In genomic region chr11:43576834-43577521, GRCh38 we compare ENCODE assay signal across 10 cellular contexts.
DNase-seq lines count a peak whose midpoint lies in the region; ATAC-seq, FAIRE-seq and TF ChIP-seq lines count a peak whose summit lies in the region.
"Had no signal": no experiment of that assay in that cellular context is flagged by ENCODE, and none has a peak within 500 bp of the region (broad histone marks: within the 10 kb centered on the region; RNA-seq: fewer than 3 reads in every experiment).

No MANE protein-coding gene starts in this region.

- H3K27me3 ChIP-seq in Panc1 (ENCODE audit: control insufficient read depth, insufficient read depth, low read length) (peaks cover 75% of the 10 kb centered on the region), rectal smooth muscle tissue (ENCODE audit: control insufficient read depth, insufficient read depth, low read length) (peaks cover 49% of the 10 kb centered on the region)

- H3K4me3 Mint-ChIP-seq in activated T-cell treated with anti-CD3 and anti-CD28 coated beads, Interleukin-2, amount 50 U/mL, for 4 hours = no peak overlapping the region

- peaks cover 93% of the 10 kb centered on the region for H3K27me3 Mint-ChIP-seq in activated T-cell treated with anti-CD3 and anti-CD28 coated beads, Interleukin-2, amount 50 U/mL, for 4 hours (ENCODE audit: low read depth)

- H3K4me2 ChIP-seq in A549 = peak overlapping the region; percentile 58

- no peak overlapping the region for H3K9ac ChIP-seq in rectal smooth muscle tissue (ENCODE audit: low read length)

- intact Hi-C loops in Panc1 (cut with micrococcal nuclease; ENCODE audit: unreplicated experiment) = loop anchor here (5.0 kb wide), 1 partner anchor 235 kb away; no protein-coding TSS in a partner anchor

- POLR2A ChIA-PET in A549 (lab: Yijun Ruan, JAX) (interaction anchor here (0.6 kb wide), 1 partner anchor 103 kb away, joined by 3 read pairs; the partner anchor contains the start of gene HSD17B12), Panc1 (lab: Charles Lee) (no interaction called here)

- H3K4me1 Mint-ChIP-seq in activated T-cell treated with anti-CD3 and anti-CD28 coated beads, Interleukin-2, amount 50 U/mL, for 4 hours (ENCODE audit: low read depth) = peaks cover 38% of the 10 kb centered on the region

- no peak for TF ChIP-seq RAD21 in A549 (conservative IDR thresholded peaks at IDR 0.05 in 1 of 2, IDR thresholded peaks at IDR 0.05 in 1 of 2)

- TF ChIP-seq CTCF in A549 (IDR thresholded peaks at IDR 0.05) (no peak), Panc1 (IDR thresholded peaks at IDR 0.05) (peak; percentile 46), fibroblast of pulmonary artery (IDR thresholded peaks at IDR 0.05; ENCODE audit: low read length, missing control alignments) (peak; percentile 35)

- in situ Hi-C loops in Panc1 (cut with HindIII; ENCODE audit: low pct_unique_long_range_greater_than_20kb, low sequenced_read_pairs) = no loop called here

- FAIRE-seq in A549 (lab: Jason Lieb, UNC) = no peak

- H3K27ac ChIP-seq in A549 = no peak overlapping the region
- H3K27ac ChIP-seq in Panc1 (ENCODE audit: low read length) = no peak overlapping the region
- H3K27ac ChIP-seq in rectal smooth muscle tissue (ENCODE audit: low read depth, low read length) = no peak overlapping the region
- H3K27ac ChIP-seq: epithelial cell of prostate, tibial nerve had no signal

- peak in 1 of 2 experiments; percentile 42; a peak in 3 of 6 replicates for ATAC-seq in A549
- ATAC-seq in Panc1 = no peak
- ATAC-seq in HG03571 (IDR thresholded peaks at IDR 0.05; ENCODE audit: unreplicated experiment) = no peak
- no peak for ATAC-seq in activated T-cell treated with anti-CD3 and anti-CD28 coated beads, Interleukin-2, amount 50 U/mL, for 4 hours

- peak; percentile 62 to 66 for DNase-seq in A549 (ENCODE audit: low read depth in 1 of 2, low spot score in 1 of 2)
- DNase-seq in ELF-1 (ENCODE audit: low read depth, low spot score) = peak; percentile 90
- DNase-seq in Panc1 (ENCODE audit: low read depth, low spot score) = no peak
- DNase-seq in fibroblast of pulmonary artery (ENCODE audit: low read depth) = peak; percentile 62
- no peak for DNase-seq in NCI-H510A (lab: John Stamatoyannopoulos, UW)
- no peak for DNase-seq in activated T-cell treated with anti-CD3 and anti-CD28 coated beads, Interleukin-2, amount 50 U/mL, for 4 hours

- H3K36me3 ChIP-seq in Panc1 (ENCODE audit: control insufficient read depth, insufficient read depth, low read length) = no peaks in the 10 kb centered on the region
- no peaks in the 10 kb centered on the region for H3K36me3 ChIP-seq in rectal smooth muscle tissue (ENCODE audit: control insufficient read depth, insufficient read depth, low read length)
- H3K36me3 ChIP-seq: tibial nerve had no signal

- TF ChIP-seq POLR2A in A549 (IDR thresholded peaks at IDR 0.05; ENCODE audit: low read length) = no peak

- CTCF ChIA-PET in A549 (lab: Yijun Ruan, JAX) (interaction anchor here (0.7 to 5.1 kb wide), 8 partner anchors 10 to 274 kb away, joined by 3 to 47 read pairs (median 3); no protein-coding TSS in a partner anchor), Panc1 (lab: Charles Lee) (no interaction called here)

- H3K4me3 ChIP-seq in A549 (peak overlapping the region; percentile 16; the same call in 2 of the 3 replicates), Panc1 (ENCODE audit: low read depth in 2 of 2, low read length in 2 of 2) (peak overlapping the region in 1 of 2 experiments; percentile 26; a peak in 2 of 4 replicates), fibroblast of pulmonary artery (replicated peaks; ENCODE audit: low read depth, low read length) (no peak overlapping the region), rectal smooth muscle tissue (ENCODE audit: low read length) (peak overlapping the region; percentile 25)

- H3K9me3 ChIP-seq in A549 (no peaks in the 10 kb centered on the region), Panc1 (ENCODE audit: control insufficient read depth, insufficient read depth, low read depth, low read length) (no peaks in the 10 kb centered on the region)
- H3K9me3 ChIP-seq: tibial nerve had no signal

- WGBS in A549 (ENCODE audit: missing lambda C conversion rate) = 6% methylated on average over 33 of the region's 33 CpGs

- TF ChIP-seq EP300 in A549 (IDR thresholded peaks at IDR 0.05) = no peak

- no TSS peak for BruUV-seq in Panc1 (replicated peaks; lab: Mats Ljungman, UMichigan)

- H3K9me3 Mint-ChIP-seq in activated T-cell treated with anti-CD3 and anti-CD28 coated beads, Interleukin-2, amount 50 U/mL, for 4 hours = no peaks in the 10 kb centered on the region

- no peaks in the 10 kb centered on the region for H3K36me3 Mint-ChIP-seq in activated T-cell treated with anti-CD3 and anti-CD28 coated beads, Interleukin-2, amount 50 U/mL, for 4 hours (ENCODE audit: insufficient read depth)

- peaks cover 39% of the 10 kb centered on the region; the same call in 2 of the 3 replicates for H3K4me1 ChIP-seq in A549
- peaks cover 34% of the 10 kb centered on the region for H3K4me1 ChIP-seq in Panc1 (ENCODE audit: control insufficient read depth, insufficient read depth, low read length)
- H3K4me1 ChIP-seq in rectal smooth muscle tissue (ENCODE audit: control insufficient read depth, insufficient read depth, low read length) = no peaks in the 10 kb centered on the region

TF ChIP-seq in A549, 52 proteins besides CTCF, POLR2A, EP300 and RAD21:
- TF ChIP-seq EHMT2 (IDR thresholded peaks at IDR 0.05; ENCODE audit: low read depth) (peak; percentile 94), FOXS1 (CRISPR knock-in tag; IDR thresholded peaks at IDR 0.05) (peak; percentile 38; the same call in 1 of the 2 replicates), ESRRA (IDR thresholded peaks at IDR 0.05; ENCODE audit: borderline replicate concordance, low read length) (no peak), HOXB5 (CRISPR knock-in tag; IDR thresholded peaks at IDR 0.05) (peak; percentile 74; the same call in 1 of the 2 replicates), HOXB13 (CRISPR knock-in tag; IDR thresholded peaks at IDR 0.05; ENCODE audit: low read depth) (peak; percentile 71; the same call in 1 of the 2 replicates), SMC3 (IDR thresholded peaks at IDR 0.05) (no peak)
- TF ChIP-seq, protein P1, sequence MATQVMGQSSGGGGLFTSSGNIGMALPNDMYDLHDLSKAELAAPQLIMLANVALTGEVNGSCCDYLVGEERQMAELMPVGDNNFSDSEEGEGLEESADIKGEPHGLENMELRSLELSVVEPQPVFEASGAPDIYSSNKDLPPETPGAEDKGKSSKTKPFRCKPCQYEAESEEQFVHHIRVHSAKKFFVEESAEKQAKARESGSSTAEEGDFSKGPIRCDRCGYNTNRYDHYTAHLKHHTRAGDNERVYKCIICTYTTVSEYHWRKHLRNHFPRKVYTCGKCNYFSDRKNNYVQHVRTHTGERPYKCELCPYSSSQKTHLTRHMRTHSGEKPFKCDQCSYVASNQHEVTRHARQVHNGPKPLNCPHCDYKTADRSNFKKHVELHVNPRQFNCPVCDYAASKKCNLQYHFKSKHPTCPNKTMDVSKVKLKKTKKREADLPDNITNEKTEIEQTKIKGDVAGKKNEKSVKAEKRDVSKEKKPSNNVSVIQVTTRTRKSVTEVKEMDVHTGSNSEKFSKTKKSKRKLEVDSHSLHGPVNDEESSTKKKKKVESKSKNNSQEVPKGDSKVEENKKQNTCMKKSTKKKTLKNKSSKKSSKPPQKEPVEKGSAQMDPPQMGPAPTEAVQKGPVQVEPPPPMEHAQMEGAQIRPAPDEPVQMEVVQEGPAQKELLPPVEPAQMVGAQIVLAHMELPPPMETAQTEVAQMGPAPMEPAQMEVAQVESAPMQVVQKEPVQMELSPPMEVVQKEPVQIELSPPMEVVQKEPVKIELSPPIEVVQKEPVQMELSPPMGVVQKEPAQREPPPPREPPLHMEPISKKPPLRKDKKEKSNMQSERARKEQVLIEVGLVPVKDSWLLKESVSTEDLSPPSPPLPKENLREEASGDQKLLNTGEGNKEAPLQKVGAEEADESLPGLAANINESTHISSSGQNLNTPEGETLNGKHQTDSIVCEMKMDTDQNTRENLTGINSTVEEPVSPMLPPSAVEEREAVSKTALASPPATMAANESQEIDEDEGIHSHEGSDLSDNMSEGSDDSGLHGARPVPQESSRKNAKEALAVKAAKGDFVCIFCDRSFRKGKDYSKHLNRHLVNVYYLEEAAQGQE (IDR thresholded peaks at IDR 0.05) = peak; percentile 98
TF ChIP-seq in A549: peak in this region for 5.

Comparison
In these comparisons a context has a peak if more than half of its experiments do, and no peak if none do; other contexts are left out.
1. DNase-seq: peak in A549 (2 of 2), ELF-1 (single experiment) and fibroblast of pulmonary artery (single experiment); none in Panc1 (single experiment), NCI-H510A (single experiment) and activated T-cell treated with anti-CD3 and anti-CD28 coated beads, Interleukin-2, amount 50 U/mL, for 4 hours (single experiment).